ENCODE assay signal across 9 cellular contexts in the genomic region with DNA sequence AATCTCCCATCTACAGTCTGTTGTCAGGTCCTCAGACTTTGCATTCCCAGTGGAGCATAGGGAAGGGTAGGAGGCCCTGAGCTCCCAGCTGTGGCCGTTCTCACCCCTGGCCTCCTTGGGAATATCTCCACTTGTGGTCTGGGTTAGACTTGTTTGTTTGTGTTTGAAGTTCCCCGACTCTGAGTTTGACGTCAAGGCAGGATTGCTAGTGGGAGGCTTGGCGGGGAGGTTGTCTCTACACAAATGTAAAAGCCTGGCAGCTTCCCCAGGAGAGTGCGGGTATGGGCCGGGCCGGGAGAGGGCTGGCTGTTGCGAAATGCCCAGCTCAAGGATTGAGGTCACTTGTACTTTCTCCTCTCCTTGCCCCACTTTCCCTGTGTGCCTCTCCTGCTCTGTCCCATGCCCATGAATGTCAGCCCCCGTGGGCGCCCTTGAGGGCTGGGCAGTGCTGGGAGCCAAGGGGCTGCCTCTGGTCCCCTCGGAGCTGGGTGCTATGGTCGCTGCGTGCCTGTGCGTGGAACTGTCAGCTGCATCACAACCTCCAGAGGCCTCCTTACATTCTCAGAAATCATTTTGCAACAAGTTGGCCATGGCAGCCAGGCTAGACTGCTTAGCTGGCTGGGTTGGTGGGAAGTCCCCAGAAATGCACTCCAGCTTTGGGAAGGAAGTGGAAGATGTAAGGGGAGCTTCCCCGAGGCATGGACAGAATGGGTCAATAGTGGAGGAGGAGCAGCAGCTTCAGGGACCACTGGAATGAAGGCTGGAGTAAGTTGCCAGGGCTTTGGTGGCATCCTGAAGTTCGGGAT.
DNase-seq lines count a peak whose midpoint lies in the region; ATAC-seq, FAIRE-seq and TF ChIP-seq lines count a peak whose summit lies in the region.
"Had no signal": no experiment of that assay in that cellular context is flagged by ENCODE, and none has a peak within 500 bp of the region (broad histone marks: within the 10 kb centered on the region; RNA-seq: fewer than 3 reads in every experiment).

No MANE protein-coding gene starts in this region.

- H3K4me1 Mint-ChIP-seq in IgD-negative memory B cell, result peaks cover 45 to 52% (median 45%) of the 10 kb centered on the region in 3 donors

- POLR2A ChIA-PET in K562 (lab: Yijun Ruan, JAX), result interaction anchor here (0.7 to 1.2 kb wide), 7 partner anchors 9 to 65 kb away, joined by 3 to 4 read pairs (median 3); no protein-coding TSS in a partner anchor

- H3K27ac Mint-ChIP-seq in IgD-negative memory B cell, result peak overlapping the region in 2 of 3 donors; percentile 18 to 20
- H3K27ac Mint-ChIP-seq: activated naive CD4-positive, alpha-beta T cell treated with anti-CD3 and anti-CD28 coated beads, Interleukin-2, amount 50 U/mL, for 24 hours had no signal

- H3K9me3 ChIP-seq in K562 (replicated peaks; ENCODE audit: control insufficient read depth, insufficient read depth, low read depth, low read length), result no peaks in the 10 kb centered on the region
- H3K9me3 ChIP-seq in subcutaneous abdominal adipose tissue (ENCODE audit: control insufficient read depth in 5 of 5, low read length in 5 of 5), result no peaks in the 10 kb centered on the region

- H3K4me3 ChIP-seq in K562, result no peak overlapping the region
- peak overlapping the region in 3 of 5 donors; percentile 11 to 45 (median 23) for H3K4me3 ChIP-seq in subcutaneous abdominal adipose tissue (ENCODE audit: low read depth in 1 of 5, low read length in 5 of 5)

- FAIRE-seq in K562 (lab: Jason Lieb, UNC), result no peak
- FAIRE-seq in urothelium cell line (lab: Jason Lieb, UNC), result no peak

- H3K9ac ChIP-seq in K562 (ENCODE audit: insufficient read depth in 1 of 2, low read depth in 2 of 2, low read length in 2 of 2) (peak overlapping the region in 1 of 2 experiments; percentile 36; a peak in 1 of 4 replicates), subcutaneous abdominal adipose tissue (ENCODE audit: low read length in 5 of 5) (peak overlapping the region in 4 of 5 donors; percentile 11 to 72 (median 26))

- H2AFZ ChIP-seq in K562 (ENCODE audit: low read depth, low read length), result no peak overlapping the region

- no peak for TF ChIP-seq EP300 in K562 (IDR thresholded peaks at IDR 0.05; ENCODE audit: low read length)

- H3K36me3 ChIP-seq in K562 (ENCODE audit: control insufficient read depth, insufficient read depth, low read length) (peaks cover 4% of the 10 kb centered on the region; the same call in 1 of the 3 replicates), subcutaneous abdominal adipose tissue (ENCODE audit: control insufficient read depth in 5 of 5, insufficient read depth in 5 of 5, low read length in 5 of 5) (no peaks in the 10 kb centered on the region)

- WGBS in K562 (ENCODE audit: insufficient coverage, low coverage, missing lambda C conversion rate), result 67% methylated on average over 16 of the region's 16 CpGs

- ATAC-seq in K562 (no peak), GM19397 (IDR thresholded peaks at IDR 0.05; ENCODE audit: unreplicated experiment) (no peak)

- H3K27me3 ChIP-seq in K562 (ENCODE audit: control insufficient read depth in 2 of 2, insufficient read depth in 2 of 2, low read length in 2 of 2) (no peaks in the 10 kb centered on the region), subcutaneous abdominal adipose tissue (ENCODE audit: control insufficient read depth in 5 of 5, insufficient read depth in 4 of 5, low read length in 5 of 5) (no peaks in the 10 kb centered on the region)

- H3K9me3 Mint-ChIP-seq in IgD-negative memory B cell, result no peaks in the 10 kb centered on the region
- H3K9me3 Mint-ChIP-seq: activated naive CD4-positive, alpha-beta T cell treated with anti-CD3 and anti-CD28 coated beads, Interleukin-2, amount 50 U/mL, for 24 hours had no signal

- TF ChIP-seq POLR2A in K562 (conservative IDR thresholded peaks at IDR 0.05), result no peak

- in situ Hi-C loops in K562 (cut with MboI), result no loop called here

- peaks cover 79% of the 10 kb centered on the region for H3K79me2 ChIP-seq in K562 (ENCODE audit: control insufficient read depth, insufficient read depth, low read length)

- H3K4me1 ChIP-seq in K562 (replicated peaks in 1 of 2; ENCODE audit: control insufficient read depth in 2 of 2, insufficient read depth in 2 of 2, low read length in 2 of 2) (peaks cover 33 to 36% of the 10 kb centered on the region in 2 experiments), subcutaneous abdominal adipose tissue (ENCODE audit: control insufficient read depth in 5 of 5, insufficient read depth in 5 of 5, low read length in 5 of 5) (peaks cover 22 to 44% (median 34%) of the 10 kb centered on the region in 5 donors)

- no peaks in the 10 kb centered on the region for H3K27me3 Mint-ChIP-seq in IgD-negative memory B cell
- H3K27me3 Mint-ChIP-seq: activated naive CD4-positive, alpha-beta T cell treated with anti-CD3 and anti-CD28 coated beads, Interleukin-2, amount 50 U/mL, for 24 hours had no signal

- no TSS peak for BruUV-seq in K562 (replicated peaks; lab: Mats Ljungman, UMichigan)

- H3K4me3 Mint-ChIP-seq in IgD-negative memory B cell, result peak overlapping the region in 1 of 4 donors; percentile 60
- H3K4me3 Mint-ChIP-seq: activated naive CD4-positive, alpha-beta T cell treated with anti-CD3 and anti-CD28 coated beads, Interleukin-2, amount 50 U/mL, for 24 hours had no signal

- H3K36me3 Mint-ChIP-seq in IgD-negative memory B cell, result peaks cover 2% of the 10 kb centered on the region
- H3K36me3 Mint-ChIP-seq: activated naive CD4-positive, alpha-beta T cell treated with anti-CD3 and anti-CD28 coated beads, Interleukin-2, amount 50 U/mL, for 24 hours had no signal

- DNase-seq in K562 (ENCODE audit: extremely low read depth in 1 of 4, low spot score in 3 of 4) (no peak), kidney tubule cell (ENCODE audit: low spot score) (peak; percentile 73), urothelium cell line (ENCODE audit: low spot score) (no peak), DMS153 treated with DMSO at 0.1 percent for 48 hours (lab: John Stamatoyannopoulos, UW; ENCODE audit: unreplicated experiment) (no peak)
- no peak for DNase-seq in stimulated activated naive CD4-positive, alpha-beta T cell treated with Interleukin-2 at 50 U/mL for 16 hours (lab: John Stamatoyannopoulos, UW)

- H4K20me1 ChIP-seq in K562 (replicated peaks; ENCODE audit: control insufficient read depth, insufficient read depth, low read length), result peaks cover 72% of the 10 kb centered on the region

- CTCF ChIA-PET in K562 (lab: Yijun Ruan, JAX; ENCODE audit: low intra/inter-chr PET ratio), result no interaction called here

- no peak for TF ChIP-seq CTCF in K562 (IDR thresholded peaks at IDR 0.05 in 2 of 3, conservative IDR thresholded peaks at IDR 0.05 in 1 of 3; ENCODE audit: insufficient read depth in 2 of 3, low read depth in 1 of 3, low read length in 3 of 3)

- H3K9me1 ChIP-seq in K562 (ENCODE audit: control insufficient read depth, insufficient read depth, low read length), result peaks cover 7% of the 10 kb centered on the region

- no peak for TF ChIP-seq RAD21 in K562 (CRISPR knock-in tag; conservative IDR thresholded peaks at IDR 0.05 in 1 of 2, IDR thresholded peaks at IDR 0.05 in 1 of 2)

- H3K27ac ChIP-seq in K562 (ENCODE audit: extremely low read depth, low read depth, low read length) (no peak overlapping the region), subcutaneous abdominal adipose tissue (ENCODE audit: low read depth, low read length) (peak overlapping the region; percentile 86)

- no peak overlapping the region for H3K4me2 ChIP-seq in K562 (ENCODE audit: insufficient read depth, low read length)

- intact Hi-C loops in K562 (cut with micrococcal nuclease), result loop anchor here (10.0 kb wide), 1 partner anchor 186 kb away; no protein-coding TSS in a partner anchor

TF ChIP-seq in K562, 482 proteins besides CTCF, POLR2A, EP300 and RAD21 (continues in another document):
- TF ChIP-seq HDAC6 (IDR thresholded peaks at IDR 0.05; ENCODE audit: low read depth, low read length), result no peak
- no peak for TF ChIP-seq ELF2 (CRISPR knock-in tag; IDR thresholded peaks at IDR 0.05)
- no peak for TF ChIP-seq CEBPG (CRISPR knock-in tag; IDR thresholded peaks at IDR 0.05)
- TF ChIP-seq CEBPG (tag; conservative IDR thresholded peaks at IDR 0.05 in 1 of 2, IDR thresholded peaks at IDR 0.05 in 1 of 2), result peak; percentile 43 to 86; a peak in 2 of 4 replicates
- no peak for TF ChIP-seq ETV5 (CRISPR knock-in tag; IDR thresholded peaks at IDR 0.05; ENCODE audit: low read depth)
- no peak for TF ChIP-seq CREM (IDR thresholded peaks at IDR 0.05; ENCODE audit: low read depth)
- TF ChIP-seq, protein P1, sequence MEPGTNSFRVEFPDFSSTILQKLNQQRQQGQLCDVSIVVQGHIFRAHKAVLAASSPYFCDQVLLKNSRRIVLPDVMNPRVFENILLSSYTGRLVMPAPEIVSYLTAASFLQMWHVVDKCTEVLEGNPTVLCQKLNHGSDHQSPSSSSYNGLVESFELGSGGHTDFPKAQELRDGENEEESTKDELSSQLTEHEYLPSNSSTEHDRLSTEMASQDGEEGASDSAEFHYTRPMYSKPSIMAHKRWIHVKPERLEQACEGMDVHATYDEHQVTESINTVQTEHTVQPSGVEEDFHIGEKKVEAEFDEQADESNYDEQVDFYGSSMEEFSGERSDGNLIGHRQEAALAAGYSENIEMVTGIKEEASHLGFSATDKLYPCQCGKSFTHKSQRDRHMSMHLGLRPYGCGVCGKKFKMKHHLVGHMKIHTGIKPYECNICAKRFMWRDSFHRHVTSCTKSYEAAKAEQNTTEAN (CRISPR knock-in tag; IDR thresholded peaks at IDR 0.05), result no peak
- TF ChIP-seq, protein P2, sequence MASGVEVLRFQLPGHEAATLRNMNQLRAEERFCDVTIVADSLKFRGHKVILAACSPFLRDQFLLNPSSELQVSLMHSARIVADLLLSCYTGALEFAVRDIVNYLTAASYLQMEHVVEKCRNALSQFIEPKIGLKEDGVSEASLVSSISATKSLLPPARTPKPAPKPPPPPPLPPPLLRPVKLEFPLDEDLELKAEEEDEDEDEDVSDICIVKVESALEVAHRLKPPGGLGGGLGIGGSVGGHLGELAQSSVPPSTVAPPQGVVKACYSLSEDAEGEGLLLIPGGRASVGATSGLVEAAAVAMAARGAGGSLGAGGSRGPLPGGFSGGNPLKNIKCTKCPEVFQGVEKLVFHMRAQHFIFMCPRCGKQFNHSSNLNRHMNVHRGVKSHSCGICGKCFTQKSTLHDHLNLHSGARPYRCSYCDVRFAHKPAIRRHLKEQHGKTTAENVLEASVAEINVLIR (CRISPR knock-in tag; IDR thresholded peaks at IDR 0.05), result 0 out of 2 replicates have a peak, but pooled peaks have one; percentile 15
- peak; percentile 84 for TF ChIP-seq CEBPB (tag; IDR thresholded peaks at IDR 0.05)
